1 cellular context compared by ENCODE assay signal in the genomic region with DNA sequence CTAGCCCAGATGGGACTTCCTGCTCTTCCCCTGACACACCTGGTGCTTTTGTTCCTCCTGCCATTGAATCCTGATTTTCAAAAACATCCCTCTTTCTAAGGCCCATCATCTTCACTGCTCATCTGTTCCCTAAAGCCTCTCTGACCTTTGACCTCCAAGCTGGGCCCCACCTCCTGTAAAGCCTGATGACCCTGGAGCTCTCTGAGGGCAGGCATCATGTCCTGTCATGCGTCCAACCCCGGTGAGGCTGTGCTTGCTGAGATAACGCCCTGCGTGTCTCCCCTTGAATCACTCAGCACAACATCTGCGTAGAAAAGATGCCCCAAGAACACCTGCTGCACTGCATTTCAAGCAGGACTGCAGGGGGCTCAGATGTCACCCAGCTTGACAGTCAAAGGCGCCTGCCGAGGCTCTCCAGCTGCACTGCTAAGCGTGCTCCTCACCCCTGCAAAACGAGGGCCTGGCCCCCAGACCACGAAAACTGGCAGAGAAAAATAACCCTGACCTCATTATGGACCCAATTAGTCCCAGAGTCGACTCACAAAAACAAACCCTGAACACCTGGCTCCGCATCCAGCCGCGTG.
TF ChIP-seq lines count a peak whose summit lies in the region.

No MANE protein-coding gene starts in this region.

TF ChIP-seq in K562, 482 proteins besides CTCF, POLR2A, EP300 and RAD21 (continued from another document):
- TF ChIP-seq ZFP1 (CRISPR knock-in tag; IDR thresholded peaks at IDR 0.05) (no peak), TCF3 (CRISPR knock-in tag; IDR thresholded peaks at IDR 0.05) (peak; percentile 43; the same call in 1 of the 2 replicates), TRIM24 (IDR thresholded peaks at IDR 0.05) (0 out of 4 replicates have a peak, but pooled peaks of 1 of the 2 experiments have one; percentile 22), GATA2 (CRISPR knock-in tag; IDR thresholded peaks at IDR 0.05) (0 out of 2 replicates have a peak, but pooled peaks have one; percentile 14), ETV1 (tag; conservative IDR thresholded peaks at IDR 0.05; ENCODE audit: low read depth) (no peak)
